13 cellular contexts compared by ENCODE assay signal in genomic region chr4:175946472-175947116, GRCh38.
DNase-seq lines count a peak whose midpoint lies in the region; ATAC-seq, FAIRE-seq and TF ChIP-seq lines count a peak whose summit lies in the region.
"Had no signal": no experiment of that assay in that cellular context is flagged by ENCODE, and none has a peak within 500 bp of the region (broad histone marks: within the 10 kb centered on the region; RNA-seq: fewer than 3 reads in every experiment).

No MANE protein-coding gene starts in this region.

- no TSS peak for BruUV-seq in HepG2 (replicated peaks; lab: Mats Ljungman, UMichigan)

- no peak for DNase-seq in right lobe of liver
- no peak for DNase-seq in HepG2 (ENCODE audit: low spot score)
- peak; percentile 4 for DNase-seq in RPMI7951 (ENCODE audit: low read depth)
- DNase-seq in fibroblast of mammary gland (ENCODE audit: low read depth), result peak; percentile 7
- no peak for DNase-seq in SIG-M5 (lab: John Stamatoyannopoulos, UW)
- no peak for DNase-seq in NCI-H2107 (lab: John Stamatoyannopoulos, UW)
- DNase-seq in NCI-H774 (lab: John Stamatoyannopoulos, UW), result no peak
- DNase-seq: BE2C; stimulated activated CD4-positive, alpha-beta T cell treated with anti-CD3 and anti-CD28 coated beads, Interleukin-12 subunit alpha, Interleukin-12 subunit beta, amount 100 ng/mL, for 4 hours had no signal

- H3K4me1 ChIP-seq in right lobe of liver, result no peaks in the 10 kb centered on the region
- H3K4me1 ChIP-seq in HepG2 (ENCODE audit: insufficient read depth, low read length), result no peaks in the 10 kb centered on the region
- H3K4me1 ChIP-seq: BE2C, breast epithelium had no signal

- H3K27me3 ChIP-seq in right lobe of liver (no peaks in the 10 kb centered on the region), HepG2 (ENCODE audit: control insufficient read depth in 1 of 2, insufficient read depth in 2 of 2, low read length in 2 of 2) (no peaks in the 10 kb centered on the region)
- H3K27me3 ChIP-seq: breast epithelium had no signal

- WGBS in right lobe of liver (ENCODE audit: insufficient coverage, low coverage, low lambda C conversion rate, missing lambda C conversion rate), result 11% methylated on average over 4 of the region's 6 CpGs
- WGBS in HepG2 (ENCODE audit: low lambda C conversion rate), result under 1% methylated on average over 6 of the region's 6 CpGs

- no peak for TF ChIP-seq POLR2A in right lobe of liver (IDR thresholded peaks at IDR 0.05)
- no peak for TF ChIP-seq POLR2A in HepG2 (IDR thresholded peaks at IDR 0.05; ENCODE audit: insufficient read depth in 1 of 2, low read depth in 2 of 2, low read length in 2 of 2)

- H3K27ac ChIP-seq in right lobe of liver (no peak overlapping the region), HepG2 (ENCODE audit: extremely low read length, insufficient read depth, low read length) (no peak overlapping the region), temporal lobe (ENCODE audit: low read depth, low read length) (peak overlapping the region; percentile 25)
- H3K27ac ChIP-seq: breast epithelium had no signal

- ATAC-seq in right lobe of liver (peak; percentile 37 to 53 (median 50)), HepG2 (no peak)
- ATAC-seq: WTC11 had no signal

- H3K4me2 ChIP-seq in HepG2 (ENCODE audit: low read depth, low read length), result no peak overlapping the region

- no peaks in the 10 kb centered on the region for H4K20me1 ChIP-seq in HepG2 (ENCODE audit: insufficient read depth, low read length)

- intact Hi-C loops in right lobe of liver (cut with DNase I), result no loop called here
- intact Hi-C loops in HepG2 (cut with micrococcal nuclease; ENCODE audit: unreplicated experiment), result loop anchor here (1.0 to 5.0 kb wide), 3 partner anchors 177 to 395 kb away; no protein-coding TSS in a partner anchor

- FAIRE-seq in HepG2 (lab: Jason Lieb, UNC), result no peak
- FAIRE-seq: keratinocyte had no signal

- H3K79me2 ChIP-seq in HepG2 (ENCODE audit: insufficient read depth, low read length), result no peaks in the 10 kb centered on the region

- H3K4me3 ChIP-seq in right lobe of liver, result no peak overlapping the region
- no peak overlapping the region for H3K4me3 ChIP-seq in HepG2 (replicated peaks in 1 of 3; ENCODE audit: insufficient read depth in 1 of 3, low read depth in 2 of 3, low read length in 3 of 3)
- no peak overlapping the region for H3K4me3 ChIP-seq in fibroblast of mammary gland (ENCODE audit: control insufficient read depth, low read depth, low read length)
- H3K4me3 ChIP-seq: breast epithelium had no signal

- no peak for TF ChIP-seq EP300 in HepG2 (IDR thresholded peaks at IDR 0.05; ENCODE audit: low read depth in 2 of 2, low read length in 2 of 2)
- no peak for TF ChIP-seq EP300 in HepG2 (CRISPR knock-in tag; IDR thresholded peaks at IDR 0.05; ENCODE audit: borderline replicate concordance)

- TF ChIP-seq CTCF in right lobe of liver (IDR thresholded peaks at IDR 0.05) (no peak), HepG2 (CRISPR knock-in tag; IDR thresholded peaks at IDR 0.05) (no peak), fibroblast of mammary gland (conservative IDR thresholded peaks at IDR 0.05; ENCODE audit: control insufficient read depth, insufficient read depth, low read depth, low read length) (no peak)

- POLR2A ChIA-PET in HepG2 (lab: Yijun Ruan, JAX), result no interaction called here

- H2AFZ ChIP-seq in HepG2 (ENCODE audit: low read length), result no peak overlapping the region

- H3K9me3 ChIP-seq in right lobe of liver (no peaks in the 10 kb centered on the region), HepG2 (ENCODE audit: low read length) (no peaks in the 10 kb centered on the region)
- H3K9me3 ChIP-seq: BE2C, breast epithelium had no signal

- in situ Hi-C loops in HepG2 (cut with HindIII; ENCODE audit: extremely low pct_ligation_motif_present, low pct_unique_long_range_greater_than_20kb), result loop anchor here (25.0 kb wide), 1 partner anchor 391 kb away; no protein-coding TSS in a partner anchor

- H3K36me3 ChIP-seq in right lobe of liver (no peaks in the 10 kb centered on the region), HepG2 (replicated peaks in 1 of 2; ENCODE audit: control insufficient read depth in 1 of 2, insufficient read depth in 2 of 2, low read length in 2 of 2) (no peaks in the 10 kb centered on the region)
- H3K36me3 ChIP-seq: BE2C, breast epithelium had no signal

- TF ChIP-seq RAD21 in HepG2 (CRISPR knock-in tag; IDR thresholded peaks at IDR 0.05), result no peak

- CTCF ChIA-PET in HepG2 (lab: Yijun Ruan, JAX; ENCODE audit: low intra/inter-chr PET ratio, low total read pairs), result interaction anchor here (1.7 kb wide), 1 partner anchor 394 kb away, joined by 7 read pairs; no protein-coding TSS in a partner anchor

- no peak overlapping the region for H3K9ac ChIP-seq in HepG2 (ENCODE audit: insufficient read depth, low read depth, low read length)

TF ChIP-seq in HepG2, 621 proteins besides CTCF, POLR2A, EP300 and RAD21 (continues in another document):
- TF ChIP-seq ETV5 (CRISPR knock-in tag; IDR thresholded peaks at IDR 0.05; ENCODE audit: borderline replicate concordance) (no peak), ZBTB33 (CRISPR knock-in tag; IDR thresholded peaks at IDR 0.05) (no peak), RCOR2 (CRISPR knock-in tag; IDR thresholded peaks at IDR 0.05) (no peak), ATM (IDR thresholded peaks at IDR 0.05; ENCODE audit: borderline replicate concordance) (no peak), HMGXB4 (CRISPR knock-in tag; IDR thresholded peaks at IDR 0.05; ENCODE audit: borderline replicate concordance in 1 of 2, low read depth in 1 of 2) (no peak), ZSCAN12 (CRISPR knock-in tag; IDR thresholded peaks at IDR 0.05) (no peak), THAP11 (CRISPR knock-in tag; IDR thresholded peaks at IDR 0.05) (no peak), GABPA (IDR thresholded peaks at IDR 0.05; ENCODE audit: low read depth, low read length) (no peak), GABPA (CRISPR knock-in tag; IDR thresholded peaks at IDR 0.05; ENCODE audit: low read depth) (no peak), ISL2 (CRISPR knock-in tag; IDR thresholded peaks at IDR 0.05) (no peak), HNRNPL (IDR thresholded peaks at IDR 0.05; ENCODE audit: low read depth, low read length) (no peak), ZNF563 (CRISPR knock-in tag; IDR thresholded peaks at IDR 0.05) (no peak), NR2F1 (CRISPR knock-in tag; IDR thresholded peaks at IDR 0.05) (no peak), CREB3 (CRISPR knock-in tag; IDR thresholded peaks at IDR 0.05) (no peak), HBP1 (CRISPR knock-in tag; IDR thresholded peaks at IDR 0.05; ENCODE audit: low read depth) (no peak), RBFOX2 (IDR thresholded peaks at IDR 0.05; ENCODE audit: low read depth, low read length) (no peak)

Comparison
In these comparisons a context has a peak if more than half of its experiments do, and no peak if none do; other contexts are left out.
1. DNase-seq: peak in RPMI7951 (single experiment) and fibroblast of mammary gland (single experiment); none in right lobe of liver (0 of 3), HepG2 (single experiment), SIG-M5 (single experiment), NCI-H2107 (single experiment) and NCI-H774 (single experiment).